In the genomic region with DNA sequence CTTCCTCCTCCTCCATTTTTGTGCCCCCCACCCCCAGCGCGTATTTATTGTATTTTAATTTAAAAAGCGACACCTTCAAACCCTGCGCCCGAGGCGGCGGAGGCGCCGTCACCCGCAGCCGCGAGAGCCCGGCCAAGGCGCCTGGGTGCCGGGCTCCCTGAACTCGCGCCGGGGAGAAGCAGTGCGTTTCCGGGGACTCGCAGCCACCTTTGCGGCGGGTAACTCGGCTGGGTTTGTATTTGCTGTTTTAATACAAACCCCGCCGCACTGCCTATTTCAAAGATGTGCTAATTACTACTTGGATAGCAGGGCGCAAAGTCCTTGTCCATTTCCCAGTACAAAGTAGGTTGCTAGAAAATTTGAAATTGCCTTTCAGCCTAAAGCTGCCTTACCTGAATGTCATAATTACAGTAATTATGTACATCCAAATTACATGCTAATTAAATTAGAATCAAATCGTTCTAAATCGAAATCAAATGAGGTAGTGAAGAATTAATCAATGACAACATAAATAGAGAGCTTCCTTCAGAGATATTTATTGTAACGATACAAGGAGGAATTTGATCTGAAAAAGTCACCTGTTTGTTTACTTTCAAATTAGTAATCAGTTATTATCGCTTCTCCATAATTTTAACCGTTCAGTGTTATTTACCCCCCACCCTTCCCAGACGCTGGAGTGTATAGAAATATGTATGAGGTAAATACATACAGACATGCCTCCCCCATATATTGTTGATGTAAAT, we compare ENCODE assay signal across 8 cellular contexts. TPM values are rescaled to one million over a fixed set of nuclear protein-coding genes. Genes with fewer than 3 reads are reported as not detected.
DNase-seq lines count a peak whose midpoint lies in the region; ATAC-seq and TF ChIP-seq lines count a peak whose summit lies in the region.

No MANE protein-coding gene starts in this region.

- no peak overlapping the region for H3K27ac Mint-ChIP-seq in T-cell
- no peak overlapping the region for H3K27ac Mint-ChIP-seq in glutamatergic neuron (ENCODE audit: unreplicated experiment)
- H3K27ac Mint-ChIP-seq in stimulated activated naive CD8-positive, alpha-beta T cell treated with anti-CD3 and anti-CD28 coated beads, Interleukin-15, Interleukin-2, amounts not matched to agents 100 ng/mL and 50 ng/mL, for 24 hours = no peak overlapping the region

- H3K27ac ChIP-seq in cardiac muscle cell (no peak overlapping the region), right atrium auricular region (no peak overlapping the region)

- H3K4me3 Mint-ChIP-seq in T-cell = peak overlapping the region in 1 of 3 donors; percentile 40
- peak overlapping the region; percentile 86 for H3K4me3 Mint-ChIP-seq in glutamatergic neuron (ENCODE audit: unreplicated experiment)
- H3K4me3 Mint-ChIP-seq in stimulated activated naive CD8-positive, alpha-beta T cell treated with anti-CD3 and anti-CD28 coated beads, Interleukin-15, Interleukin-2, amounts not matched to agents 100 ng/mL and 50 ng/mL, for 24 hours = peak overlapping the region; percentile 37

- DNase-seq in cardiac muscle cell (ENCODE audit: low read depth in 1 of 2, low spot score in 1 of 2) (no peak), right atrium auricular region (ENCODE audit: low spot score) (no peak), T-cell (peak in 5 of 34 experiments; percentile 24 to 43 (median 36)), glutamatergic neuron (peak; percentile 42), SHP77 treated with DMSO at 0.1 percent for 48 hours (lab: John Stamatoyannopoulos, UW) (no peak)

- peaks cover 33 to 43% (median 39%) of the 10 kb centered on the region in 3 donors for H3K4me1 Mint-ChIP-seq in T-cell
- peaks cover 18% of the 10 kb centered on the region for H3K4me1 Mint-ChIP-seq in glutamatergic neuron (ENCODE audit: low read depth, unreplicated experiment)
- peaks cover 39% of the 10 kb centered on the region for H3K4me1 Mint-ChIP-seq in stimulated activated naive CD8-positive, alpha-beta T cell treated with anti-CD3 and anti-CD28 coated beads, Interleukin-15, Interleukin-2, amounts not matched to agents 100 ng/mL and 50 ng/mL, for 24 hours (ENCODE audit: low read depth)

- TF ChIP-seq CTCF in cardiac muscle cell (IDR thresholded peaks at IDR 0.05; ENCODE audit: low read depth, low read length) = no peak
- no peak for TF ChIP-seq CTCF in right atrium auricular region (IDR thresholded peaks at IDR 0.05)
- TF ChIP-seq CTCF in glutamatergic neuron (IDR thresholded peaks at IDR 0.05; ENCODE audit: partially characterized antibody, unreplicated experiment) = no peak

- H3K36me3 ChIP-seq in cardiac muscle cell (no peaks in the 10 kb centered on the region), right atrium auricular region (peaks cover 3% of the 10 kb centered on the region)

- H3K36me3 Mint-ChIP-seq in T-cell (peaks cover 4% of the 10 kb centered on the region), glutamatergic neuron (ENCODE audit: unreplicated experiment) (no peaks in the 10 kb centered on the region)
- H3K36me3 Mint-ChIP-seq in stimulated activated naive CD8-positive, alpha-beta T cell treated with anti-CD3 and anti-CD28 coated beads, Interleukin-15, Interleukin-2, amounts not matched to agents 100 ng/mL and 50 ng/mL, for 24 hours (ENCODE audit: low read depth) = peaks cover 6% of the 10 kb centered on the region

- POLR2A ChIA-PET in T-cell (lab: Charles Lee) = interaction anchor here in 1 of 2 donors (0.6 kb wide), 1 partner anchor 8 kb away, joined by 4 read pairs; no protein-coding TSS in a partner anchor

- peak overlapping the region; percentile 19 for H3K4me3 ChIP-seq in cardiac muscle cell
- no peak overlapping the region for H3K4me3 ChIP-seq in right atrium auricular region

- H3K9me3 ChIP-seq in cardiac muscle cell (ENCODE audit: low read depth) (no peaks in the 10 kb centered on the region), right atrium auricular region (no peaks in the 10 kb centered on the region)

- CTCF ChIA-PET in T-cell (lab: Charles Lee) = interaction anchor here (0.6 to 0.7 kb wide), 4 partner anchors 10 to 1747 kb away, joined by 3 read pairs; no protein-coding TSS in a partner anchor

- ATAC-seq in T-cell (replicated peaks in 1 of 4) (peak in 3 of 4 experiments; percentile 22 to 48 (median 32)), HG02884 (IDR thresholded peaks at IDR 0.05; ENCODE audit: unreplicated experiment) (no peak), HG03521 (IDR thresholded peaks at IDR 0.05; ENCODE audit: unreplicated experiment) (no peak)

- H3K27me3 ChIP-seq in cardiac muscle cell = peaks cover 94% of the 10 kb centered on the region
- H3K27me3 ChIP-seq in right atrium auricular region = peaks cover 68 to 70% of the 10 kb centered on the region in 2 donors

- H3K27me3 Mint-ChIP-seq in T-cell = peaks cover 53 to 60% of the 10 kb centered on the region in 2 donors
- peaks cover 35% of the 10 kb centered on the region for H3K27me3 Mint-ChIP-seq in glutamatergic neuron (ENCODE audit: unreplicated experiment)
- H3K27me3 Mint-ChIP-seq in stimulated activated naive CD8-positive, alpha-beta T cell treated with anti-CD3 and anti-CD28 coated beads, Interleukin-15, Interleukin-2, amounts not matched to agents 100 ng/mL and 50 ng/mL, for 24 hours = peaks cover 65% of the 10 kb centered on the region

- H3K4me1 ChIP-seq in cardiac muscle cell (ENCODE audit: low read depth) (peaks cover 12% of the 10 kb centered on the region), right atrium auricular region (peaks cover 3 to 36% of the 10 kb centered on the region in 2 donors)

- H3K9me3 Mint-ChIP-seq in T-cell = no peaks in the 10 kb centered on the region
- H3K9me3 Mint-ChIP-seq in glutamatergic neuron (ENCODE audit: unreplicated experiment) = peaks cover 20% of the 10 kb centered on the region
- H3K9me3 Mint-ChIP-seq in stimulated activated naive CD8-positive, alpha-beta T cell treated with anti-CD3 and anti-CD28 coated beads, Interleukin-15, Interleukin-2, amounts not matched to agents 100 ng/mL and 50 ng/mL, for 24 hours = no peaks in the 10 kb centered on the region

RNA-seq across cellular contexts. Expression of a gene that starts 8.0 kb away (rescaled TPM):
- total RNA-seq in cardiac muscle cell (not detected in 2 replicates), right atrium auricular region (not detected), T-cell (not detected), glutamatergic neuron (ENCODE audit: unreplicated experiment) (not detected)
- polyA plus RNA-seq in cardiac muscle cell = not detected in 2 replicates

RNA-seq across cellular contexts. Expression of a gene that starts 52.8 kb away (rescaled TPM):
- total RNA-seq in cardiac muscle cell = 38.5 and 42.1 TPM in 2 replicates
- polyA plus RNA-seq in cardiac muscle cell = 23.5 and 35.0 TPM in 2 replicates
- 10 to 100 TPM; 11.4 to 23.5 TPM for total RNA-seq in right atrium auricular region
- total RNA-seq in T-cell = 10 to 100 TPM; 11.3 to 17.9 (median 14.8) TPM
- 51.3 TPM for total RNA-seq in glutamatergic neuron (ENCODE audit: unreplicated experiment)

Comparison
In these comparisons a context has a peak if more than half of its experiments do, and no peak if none do; other contexts are left out.
1. ATAC-seq: peak in T-cell (3 of 4); none in HG02884 (single experiment) and HG03521 (single experiment).